ENCODE assay signal across 26 cellular contexts in genomic region chr3:115151921-115152320, GRCh38.
"Had no signal": no experiment of that assay in that cellular context is flagged by ENCODE, and none has a peak within 500 bp of the region (broad histone marks: within the 10 kb centered on the region; RNA-seq: fewer than 3 reads in every experiment).

No MANE protein-coding gene starts in this region.

- DNase-seq: effector CD8-positive, alpha-beta T cell; endodermal cell; foreskin fibroblast; gastrocnemius medialis; head of caudate nucleus; mesenchymal stem cell; mucosa of descending colon; naive thymus-derived CD8-positive, alpha-beta T cell; nephron progenitor cell; stimulated activated CD4-positive, alpha-beta T cell treated with anti-CD3 and anti-CD28 coated beads, Interleukin-4, amount 100 ng/mL, for 4 hours; stimulated activated naive B cell treated with anti-CD40 and anti-IgM and Interleukin-4, amounts not matched to agents 10 μg/mL and 1 μg/mL and 100 μg/mL, for 72 hours; transverse colon; upper lobe of right lung; uterus had no signal

- H3K27ac ChIP-seq: epithelial cell of prostate, gastrocnemius medialis, prostate gland, right atrium auricular region, thoracic aorta, transverse colon, upper lobe of right lung, uterus had no signal

- H3K4me3 ChIP-seq: gastrocnemius medialis, lung, mucosa of descending colon, prostate gland, right atrium auricular region, thoracic aorta, transverse colon, upper lobe of right lung, uterus had no signal

- FAIRE-seq: colon, keratinocyte had no signal

- H3K36me3 ChIP-seq: gastrocnemius medialis, prostate gland, right atrium auricular region, thoracic aorta, transverse colon, upper lobe of right lung, uterus had no signal

- H3K36me3 Mint-ChIP-seq: mesothelial cell of epicardium had no signal

- H3K27me3 ChIP-seq: gastrocnemius medialis, right atrium auricular region, transverse colon, upper lobe of right lung, uterus had no signal

- H3K9me3 ChIP-seq: gastrocnemius medialis, mucosa of descending colon, prostate gland, right atrium auricular region, thoracic aorta, transverse colon, upper lobe of right lung, uterus had no signal

- H3K27ac Mint-ChIP-seq: endodermal cell; mesothelial cell of epicardium; naive thymus-derived CD8-positive, alpha-beta T cell; nephron progenitor cell; stimulated activated naive B cell treated with anti-CD40 and anti-IgM and Interleukin-4, amounts not matched to agents 10 μg/mL and 1 μg/mL and 100 μg/mL, for 72 hours; stimulated activated naive CD8-positive, alpha-beta T cell treated with anti-CD3 and anti-CD28 coated beads, Interleukin-15, Interleukin-2, amounts not matched to agents 100 ng/mL and 50 ng/mL, for 24 hours had no signal

- H3K4me1 ChIP-seq: prostate gland, upper lobe of right lung had no signal

- ATAC-seq: esophagus mucosa; gastrocnemius medialis; left lobe of liver; mucosa of descending colon; naive thymus-derived CD8-positive, alpha-beta T cell; sciatic nerve; stimulated activated naive B cell treated with anti-CD40 and anti-IgM and Interleukin-4, amounts not matched to agents 10 μg/mL and 1 μg/mL and 100 μg/mL, for 72 hours; upper lobe of right lung had no signal
